ENCODE assay signal across 1 cellular context in genomic region chr6:85372188-85372914, GRCh38.
TF ChIP-seq lines count a peak whose summit lies in the region.

No MANE protein-coding gene starts in this region.

TF ChIP-seq in K562, 482 proteins besides CTCF, POLR2A, EP300 and RAD21 (continued from another document):
- TF ChIP-seq RAD51 (IDR thresholded peaks at IDR 0.05; ENCODE audit: borderline replicate concordance, low read depth) (no peak), FOXP4 (CRISPR knock-in tag; IDR thresholded peaks at IDR 0.05; ENCODE audit: borderline replicate concordance) (no peak), ETS2 (tag; IDR thresholded peaks at IDR 0.05; ENCODE audit: borderline replicate concordance, poor library complexity, severe bottlenecking) (no peak), POU5F1 (IDR thresholded peaks at IDR 0.05; ENCODE audit: borderline replicate concordance, low read depth, low read length, partially characterized antibody) (no peak), CREB3 (tag; conservative IDR thresholded peaks at IDR 0.05; ENCODE audit: low read depth) (0 out of 2 replicates have a peak, but pooled peaks have one; percentile 56), KLF6 (CRISPR knock-in tag; IDR thresholded peaks at IDR 0.05; ENCODE audit: borderline replicate concordance) (peak; percentile 51; the same call in 1 of the 2 replicates), NCOA4 (IDR thresholded peaks at IDR 0.05; ENCODE audit: partially characterized antibody) (no peak), ZNF41 (CRISPR knock-in tag; conservative IDR thresholded peaks at IDR 0.05) (peak; percentile 85; the same call in 1 of the 2 replicates), IRF9 (tag; IDR thresholded peaks at IDR 0.05) (0 out of 2 replicates have a peak, but pooled peaks have one; percentile 31), TFAM (CRISPR knock-in tag; conservative IDR thresholded peaks at IDR 0.05) (no peak), RFX5 (IDR thresholded peaks at IDR 0.05; ENCODE audit: low read depth, low read length) (no peak), HDAC6 (IDR thresholded peaks at IDR 0.05; ENCODE audit: low read depth, low read length) (no peak), ZNF766 (CRISPR knock-in tag; conservative IDR thresholded peaks at IDR 0.05) (0 out of 2 replicates have a peak, but pooled peaks have one; percentile 25)
TF ChIP-seq in K562: peak in this region for 17.
